ENCODE assay signal across 23 cellular contexts in the genomic region with DNA sequence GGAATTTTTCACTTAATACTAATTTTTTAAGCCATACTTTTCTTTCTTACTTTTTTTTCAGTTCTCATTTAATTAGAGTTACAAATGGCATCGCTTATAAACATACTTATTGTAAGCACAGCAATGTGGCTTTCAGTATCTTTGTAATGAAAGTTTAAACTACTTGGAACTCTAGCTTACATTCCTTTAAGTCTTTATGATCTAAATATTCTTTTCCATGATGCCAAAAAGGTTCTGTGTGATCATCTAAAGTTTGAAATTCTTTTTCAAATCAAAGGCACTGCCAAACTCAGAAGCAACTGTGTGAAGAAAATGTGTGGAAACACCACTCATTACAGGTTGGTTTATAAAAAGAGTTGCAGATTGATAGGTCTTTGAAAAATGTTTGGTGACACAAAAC.
DNase-seq lines count a peak whose midpoint lies in the region; ATAC-seq and TF ChIP-seq lines count a peak whose summit lies in the region.
"Had no signal": no experiment of that assay in that cellular context is flagged by ENCODE, and none has a peak within 500 bp of the region (broad histone marks: within the 10 kb centered on the region; RNA-seq: fewer than 3 reads in every experiment).

No MANE protein-coding gene starts in this region.

- H3K4me3 ChIP-seq in IMR-90 (ENCODE audit: insufficient read depth, low read depth, low read length) (no peak overlapping the region), gastroesophageal sphincter (no peak overlapping the region), colonic mucosa (no peak overlapping the region)
- H3K4me3 ChIP-seq: A549, GM12878, SJSA1 had no signal

- no peaks in the 10 kb centered on the region for H3K79me1 ChIP-seq in IMR-90 (ENCODE audit: low read depth in 1 of 2, low read length in 2 of 2)

- in situ Hi-C loops in IMR-90 (cut with MboI; ENCODE audit: low sequenced_read_pairs): no loop called here

- dilution Hi-C loops in IMR-90 (cut with HindIII; ENCODE audit: low sequenced_read_pairs, unreplicated experiment): no loop called here

- H3K27ac ChIP-seq in IMR-90 (ENCODE audit: insufficient read depth, low read length): no peak overlapping the region
- peak overlapping the region; percentile 18 to 55 (median 46) for H3K27ac ChIP-seq in gastroesophageal sphincter
- H3K27ac ChIP-seq in colonic mucosa: no peak overlapping the region
- H3K27ac ChIP-seq: A549, KMS-11, SJSA1 had no signal

- H3K27ac Mint-ChIP-seq in chondrocyte (ENCODE audit: unreplicated experiment): peak overlapping the region; percentile 84
- H3K27ac Mint-ChIP-seq in activated T-helper 2 cell treated with anti-CD3 and anti-CD28 coated beads, Interferon-gamma antibody, Interleukin-2, Interleukin-4, amounts not matched to agents 10 μg/mL and 5 μg/mL and 100 μg/mL, durations not matched to agents 14 hours and 24 hours and 36 hours: no peak overlapping the region
- H3K27ac Mint-ChIP-seq: CD4-positive, alpha-beta memory T cell; IgD-negative memory B cell had no signal

- H3K9me3 ChIP-seq in IMR-90 (ENCODE audit: control insufficient read depth, insufficient read depth, low read length): no peaks in the 10 kb centered on the region
- no peaks in the 10 kb centered on the region for H3K9me3 ChIP-seq in gastroesophageal sphincter
- H3K9me3 ChIP-seq in colonic mucosa: no peaks in the 10 kb centered on the region
- H3K9me3 ChIP-seq: A549, SJSA1 had no signal

- no peak for TF ChIP-seq EP300 in gastroesophageal sphincter (IDR thresholded peaks at IDR 0.05)

- DNase-seq in IMR-90 (no peak), chondrocyte (ENCODE audit: low spot score) (no peak), colonic mucosa (no peak), kidney tubule cell (ENCODE audit: low spot score) (no peak), NCI-H1105 treated with DMSO at 0.1 percent for 48 hours (lab: John Stamatoyannopoulos, UW) (no peak)
- DNase-seq in activated T-helper 2 cell treated with anti-CD3 and anti-CD28 coated beads, Interferon-gamma antibody, Interleukin-2, Interleukin-4, amounts not matched to agents 10 μg/mL and 5 μg/mL and 100 μg/mL, durations not matched to agents 14 hours and 24 hours and 36 hours (ENCODE audit: low spot score): no peak
- DNase-seq: C1 segment of cervical spinal cord; CD4-positive, alpha-beta memory T cell; COR-L47; DMS53; MM.1S; NCI-H1417; NCI-H1694; NCI-H2029 treated with DMSO at 0.1 percent for 48 hours; NCI-H526 treated with DMSO at 0.1 percent for 48 hours; Right ventricle myocardium superior; RPMI8226 had no signal

- H3K56ac ChIP-seq in IMR-90 (ENCODE audit: extremely low read depth, insufficient read depth, low read length): no peak overlapping the region

- TF ChIP-seq POLR2A in IMR-90 (IDR thresholded peaks at IDR 0.05; ENCODE audit: low read depth, low read length): no peak
- no peak for TF ChIP-seq POLR2A in gastroesophageal sphincter (IDR thresholded peaks at IDR 0.05)

- H3K4me3 Mint-ChIP-seq in chondrocyte (ENCODE audit: unreplicated experiment): peak overlapping the region; percentile 14
- H3K4me3 Mint-ChIP-seq in activated T-helper 2 cell treated with anti-CD3 and anti-CD28 coated beads, Interferon-gamma antibody, Interleukin-2, Interleukin-4, amounts not matched to agents 10 μg/mL and 5 μg/mL and 100 μg/mL, durations not matched to agents 14 hours and 24 hours and 36 hours (ENCODE audit: low read depth): no peak overlapping the region
- H3K4me3 Mint-ChIP-seq: CD4-positive, alpha-beta memory T cell; IgD-negative memory B cell had no signal

- no peaks in the 10 kb centered on the region for H3K4me1 ChIP-seq in IMR-90 (ENCODE audit: control insufficient read depth, insufficient read depth, low read length)
- peaks cover 7 to 32% (median 8%) of the 10 kb centered on the region in 3 donors for H3K4me1 ChIP-seq in gastroesophageal sphincter
- no peaks in the 10 kb centered on the region for H3K4me1 ChIP-seq in colonic mucosa
- H3K4me1 ChIP-seq: A549 had no signal

- peak; percentile 53 for ATAC-seq in IMR-90 (ENCODE audit: low read depth)
- no peak for ATAC-seq in gastroesophageal sphincter
- ATAC-seq: A549, GM12878 had no signal

- no peaks in the 10 kb centered on the region for H3K9me1 ChIP-seq in IMR-90 (ENCODE audit: insufficient read depth, low read length)

- H3K9ac ChIP-seq in IMR-90 (ENCODE audit: low read depth, low read length): no peak overlapping the region
- H3K9ac ChIP-seq in colonic mucosa (ENCODE audit: low read depth in 2 of 2, low read length in 2 of 2): no peak overlapping the region
- H3K9ac ChIP-seq: KMS-11 had no signal

- WGBS in IMR-90 (ENCODE audit: extremely low coverage in 2 of 2, insufficient read length in 1 of 2), 2 experiments: no CpG with 5 or more reads among the region's 1 CpG
- WGBS in gastroesophageal sphincter (ENCODE audit: low coverage in 1 of 2), 2 donors: 44 to 46% methylated on average over 1 of the region's 1 CpG

- no peak overlapping the region for H2BK15ac ChIP-seq in IMR-90 (ENCODE audit: low read depth, low read length)

- H3K14ac ChIP-seq in IMR-90 (replicated peaks; ENCODE audit: low read depth, low read length): no peak overlapping the region

- intact Hi-C loops in IMR-90 (cut with micrococcal nuclease) (no loop called here), colonic mucosa (cut with DNase I) (no loop called here)
- intact Hi-C loops in activated T-helper 2 cell treated with anti-CD3 and anti-CD28 coated beads, Interferon-gamma antibody, Interleukin-2, Interleukin-4, amounts not matched to agents 10 μg/mL and 5 μg/mL and 100 μg/mL, durations not matched to agents 14 hours and 24 hours and 36 hours (cut with micrococcal nuclease): no loop called here

- H3K36me3 Mint-ChIP-seq in chondrocyte (ENCODE audit: low read depth): peaks cover 6% of the 10 kb centered on the region
- H3K36me3 Mint-ChIP-seq in activated T-helper 2 cell treated with anti-CD3 and anti-CD28 coated beads, Interferon-gamma antibody, Interleukin-2, Interleukin-4, amounts not matched to agents 10 μg/mL and 5 μg/mL and 100 μg/mL, durations not matched to agents 14 hours and 24 hours and 36 hours (ENCODE audit: low read depth): no peaks in the 10 kb centered on the region
- H3K36me3 Mint-ChIP-seq: CD4-positive, alpha-beta memory T cell; IgD-negative memory B cell had no signal

- H2BK20ac ChIP-seq in IMR-90 (ENCODE audit: low read depth, low read length): no peak overlapping the region

- H3K4me2 ChIP-seq in IMR-90 (ENCODE audit: low read depth, low read length): 0 out of 2 replicates have a peak overlapping the region, but pooled peaks have one; percentile 8
- H3K4me2 ChIP-seq: A549, KMS-11 had no signal

- POLR2A ChIA-PET in IMR-90 (lab: Charles Lee; ENCODE audit: unreplicated experiment): no interaction called here

- no TSS peak for BruUV-seq in IMR-90 (replicated peaks; lab: Mats Ljungman, UMichigan)

- H2BK5ac ChIP-seq in IMR-90 (ENCODE audit: low read depth, low read length, poor library complexity, severe bottlenecking): no peak overlapping the region

- H3K36me3 ChIP-seq in IMR-90 (ENCODE audit: control insufficient read depth, insufficient read depth, low read length) (no peaks in the 10 kb centered on the region), gastroesophageal sphincter (no peaks in the 10 kb centered on the region), colonic mucosa (no peaks in the 10 kb centered on the region)
- H3K36me3 ChIP-seq: SJSA1 had no signal

- no peak overlapping the region for H3K4ac ChIP-seq in IMR-90 (ENCODE audit: low read depth, low read length)

- H4K20me1 ChIP-seq in IMR-90 (ENCODE audit: insufficient read depth, low read length): no peaks in the 10 kb centered on the region

- H4K5ac ChIP-seq in IMR-90 (ENCODE audit: low read depth, low read length): no peak overlapping the region

- H3K4me1 Mint-ChIP-seq in chondrocyte (ENCODE audit: low read depth): peaks cover 63% of the 10 kb centered on the region
- no peaks in the 10 kb centered on the region for H3K4me1 Mint-ChIP-seq in activated T-helper 2 cell treated with anti-CD3 and anti-CD28 coated beads, Interferon-gamma antibody, Interleukin-2, Interleukin-4, amounts not matched to agents 10 μg/mL and 5 μg/mL and 100 μg/mL, durations not matched to agents 14 hours and 24 hours and 36 hours (ENCODE audit: low read depth)
- H3K4me1 Mint-ChIP-seq: CD4-positive, alpha-beta memory T cell; IgD-negative memory B cell had no signal

- no peak overlapping the region for H4K91ac ChIP-seq in IMR-90 (ENCODE audit: insufficient read depth, low read depth, low read length)

- TF ChIP-seq CTCF in IMR-90 (conservative IDR thresholded peaks at IDR 0.05; ENCODE audit: low read depth, low read length) (no peak), chondrocyte (IDR thresholded peaks at IDR 0.05) (no peak), gastroesophageal sphincter (IDR thresholded peaks at IDR 0.05) (no peak), colonic mucosa (IDR thresholded peaks at IDR 0.05) (no peak)

- no peak overlapping the region for H2AFZ ChIP-seq in IMR-90 (replicated peaks; ENCODE audit: low read length, poor library complexity)

- peaks cover 16% of the 10 kb centered on the region for H3K9me3 Mint-ChIP-seq in chondrocyte (ENCODE audit: low read depth)
- no peaks in the 10 kb centered on the region for H3K9me3 Mint-ChIP-seq in activated T-helper 2 cell treated with anti-CD3 and anti-CD28 coated beads, Interferon-gamma antibody, Interleukin-2, Interleukin-4, amounts not matched to agents 10 μg/mL and 5 μg/mL and 100 μg/mL, durations not matched to agents 14 hours and 24 hours and 36 hours

- H3K27me3 ChIP-seq in IMR-90 (ENCODE audit: control insufficient read depth, insufficient read depth, low read length) (no peaks in the 10 kb centered on the region), gastroesophageal sphincter (no peaks in the 10 kb centered on the region), colonic mucosa (no peaks in the 10 kb centered on the region)
- H3K27me3 ChIP-seq: SJSA1 had no signal

- H2AK5ac ChIP-seq in IMR-90 (ENCODE audit: low read depth, low read length): no peak overlapping the region

- TF ChIP-seq RAD21 in IMR-90 (IDR thresholded peaks at IDR 0.05; ENCODE audit: low read length): no peak

- no peak overlapping the region for H3K18ac ChIP-seq in IMR-90 (ENCODE audit: low read depth, low read length)

- no peaks in the 10 kb centered on the region for H3K27me3 Mint-ChIP-seq in chondrocyte (ENCODE audit: low read depth)
- peaks cover 1% of the 10 kb centered on the region for H3K27me3 Mint-ChIP-seq in activated T-helper 2 cell treated with anti-CD3 and anti-CD28 coated beads, Interferon-gamma antibody, Interleukin-2, Interleukin-4, amounts not matched to agents 10 μg/mL and 5 μg/mL and 100 μg/mL, durations not matched to agents 14 hours and 24 hours and 36 hours (ENCODE audit: low read depth)
- H3K27me3 Mint-ChIP-seq: CD4-positive, alpha-beta memory T cell; IgD-negative memory B cell had no signal

- no peak overlapping the region for H3K23ac ChIP-seq in IMR-90 (ENCODE audit: low read depth, low read length)

- CTCF ChIA-PET in IMR-90 (lab: Yijun Ruan, JAX): no interaction called here

- H2BK120ac ChIP-seq in IMR-90 (ENCODE audit: low read depth, low read length): no peak overlapping the region

- no peak overlapping the region for H2AK9ac ChIP-seq in IMR-90 (replicated peaks; ENCODE audit: low read depth, low read length, poor library complexity)

- H4K8ac ChIP-seq in IMR-90 (ENCODE audit: low read depth in 2 of 2, low read length in 2 of 2): no peak overlapping the region

TF ChIP-seq in IMR-90, 13 proteins besides CTCF, POLR2A, EP300 and RAD21 (continues in another document):
- TF ChIP-seq CEBPB (IDR thresholded peaks at IDR 0.05; ENCODE audit: low read depth, low read length): no peak
- no peak for TF ChIP-seq CHD1 (IDR thresholded peaks at IDR 0.05; ENCODE audit: low read depth, low read length)

Comparison
In these comparisons a context has a peak if more than half of its experiments do, and no peak if none do; other contexts are left out.
1. H3K27ac ChIP-seq: peak in gastroesophageal sphincter (4 of 4); none in IMR-90 (single experiment) and colonic mucosa (single experiment).